ENCODE assay signal across 1 cellular context in genomic region chr15:36331531-36332275, GRCh38.
TF ChIP-seq lines count a peak whose summit lies in the region.

No MANE protein-coding gene starts in this region.

TF ChIP-seq in HCT116, 20 proteins besides CTCF, POLR2A, EP300 and RAD21 (continued from another document):
- no peak for TF ChIP-seq REST (IDR thresholded peaks at IDR 0.05; ENCODE audit: low read depth)
- no peak for TF ChIP-seq TCF7L2 (IDR thresholded peaks at IDR 0.05; ENCODE audit: borderline replicate concordance, extremely low read depth, insufficient read depth, insufficient read length)
- no peak for TF ChIP-seq ELF1 (IDR thresholded peaks at IDR 0.05; ENCODE audit: borderline replicate concordance, low read depth)
- TF ChIP-seq ATF3 (IDR thresholded peaks at IDR 0.05), result no peak
- TF ChIP-seq FOSL1 (IDR thresholded peaks at IDR 0.05; ENCODE audit: low read depth), result no peak
- TF ChIP-seq MAX (IDR thresholded peaks at IDR 0.05), result no peak
- TF ChIP-seq EZH2 (IDR thresholded peaks at IDR 0.05), result no peak
- no peak for TF ChIP-seq CBX3 (IDR thresholded peaks at IDR 0.05; ENCODE audit: low read depth)
- TF ChIP-seq EZH2phosphoT487 (IDR thresholded peaks at IDR 0.05; ENCODE audit: borderline replicate concordance), result no peak
- TF ChIP-seq ZBTB33 (IDR thresholded peaks at IDR 0.05; ENCODE audit: extremely low read depth, insufficient replicate concordance, low read length), result no peak
- no peak for TF ChIP-seq SIN3A (IDR thresholded peaks at IDR 0.05; ENCODE audit: low read depth)
TF ChIP-seq in HCT116: peak in this region for 0.
